In the genomic region with DNA sequence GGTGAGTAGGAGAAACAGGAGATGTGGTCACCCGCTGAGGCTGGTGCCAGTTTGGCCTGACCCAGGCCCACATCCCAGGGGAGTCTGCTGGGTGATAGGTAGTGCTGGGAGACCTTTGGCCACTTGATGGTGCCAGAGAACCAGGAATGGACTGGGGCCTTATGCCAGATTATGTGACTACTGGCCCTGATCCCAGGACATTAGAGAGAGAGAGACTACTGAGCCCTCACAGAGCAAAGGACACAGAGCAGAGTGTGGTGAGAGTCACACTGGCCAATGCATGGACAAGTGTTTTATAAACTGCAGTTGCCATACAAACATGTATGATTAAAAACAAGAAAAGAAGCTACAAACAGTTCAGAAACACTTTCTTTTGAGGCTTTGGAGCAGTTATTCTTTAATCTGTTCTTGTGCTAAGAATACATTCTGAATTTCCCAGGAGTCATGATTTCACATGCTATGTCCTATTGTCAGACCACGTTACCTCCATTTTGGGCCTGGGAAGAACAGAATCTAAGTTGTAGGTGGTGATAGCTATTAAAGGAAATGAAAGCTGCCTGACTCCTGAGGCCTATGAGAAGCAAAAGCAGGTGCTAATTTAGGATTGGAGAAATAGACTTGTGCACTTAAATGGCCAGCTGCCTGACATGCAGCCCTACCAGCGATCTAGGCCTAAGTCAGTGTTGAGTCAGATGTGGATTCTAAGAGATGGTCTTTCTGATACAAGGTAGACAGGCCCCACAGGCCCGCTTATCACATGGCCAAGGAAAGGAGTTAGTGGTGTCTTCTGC, we compare ENCODE assay signal across 9 cellular contexts. TPM values are rescaled to one million over a fixed set of nuclear protein-coding genes. Genes with fewer than 3 reads are reported as not detected.
DNase-seq lines count a peak whose midpoint lies in the region; ATAC-seq and TF ChIP-seq lines count a peak whose summit lies in the region.
"Had no signal": no experiment of that assay in that cellular context is flagged by ENCODE, and none has a peak within 500 bp of the region (broad histone marks: within the 10 kb centered on the region; RNA-seq: fewer than 3 reads in every experiment).

No MANE protein-coding gene starts in this region.

- H3K4me2 ChIP-seq in Loucy (ENCODE audit: low read depth, low read length, poor library complexity, severe bottlenecking) (no peak overlapping the region), smooth muscle cell (no peak overlapping the region)

- H3K9me2 ChIP-seq in Loucy (replicated peaks; ENCODE audit: low read depth, low read length) = no peaks in the 10 kb centered on the region

- TF ChIP-seq CTCF in Loucy (conservative IDR thresholded peaks at IDR 0.05; ENCODE audit: low read length) (peak; percentile 89), smooth muscle cell (IDR thresholded peaks at IDR 0.05; ENCODE audit: borderline replicate concordance, insufficient read depth, poor library complexity, severe bottlenecking) (peak; percentile 72)

- H3K9ac ChIP-seq in Loucy (ENCODE audit: low read depth, low read length, poor library complexity, severe bottlenecking) (no peak overlapping the region), smooth muscle cell (ENCODE audit: low read depth) (no peak overlapping the region)

- peak; percentile 7 to 17 for DNase-seq in activated CD4-positive, alpha-beta T cell treated with anti-CD3 and anti-CD28 coated beads for 24 hours (ENCODE audit: low read depth in 2 of 2)
- DNase-seq in activated CD4-positive, alpha-beta T cell treated with anti-CD3 and anti-CD28 coated beads for 1 hour = no peak
- DNase-seq in HEK293T (ENCODE audit: extremely low spot score) = peak; percentile 81
- DNase-seq in brain pericyte (ENCODE audit: low read depth, low spot score) = peak; percentile 22
- peak; percentile 91 for DNase-seq in iPS-NIHi7 (ENCODE audit: extremely low spot score)
- no peak for DNase-seq in smooth muscle cell (lab: John Stamatoyannopoulos, UW; ENCODE audit: unreplicated experiment)

- no peak overlapping the region for H2AFZ ChIP-seq in Loucy (ENCODE audit: low read length)
- no peak overlapping the region for H2AFZ ChIP-seq in smooth muscle cell (ENCODE audit: low read depth)

- H3K4me3 ChIP-seq in Loucy (ENCODE audit: low read length, poor library complexity, severe bottlenecking) (no peak overlapping the region), smooth muscle cell (no peak overlapping the region)
- H3K4me3 ChIP-seq: skin epidermis had no signal

- H3K36me3 ChIP-seq in Loucy (ENCODE audit: insufficient read depth, low read length) (no peaks in the 10 kb centered on the region), smooth muscle cell (ENCODE audit: low read depth) (no peaks in the 10 kb centered on the region)

- H3K79me2 ChIP-seq in Loucy (ENCODE audit: insufficient read depth, low read length) (no peaks in the 10 kb centered on the region), smooth muscle cell (ENCODE audit: low read depth) (no peaks in the 10 kb centered on the region)

- H3F3A ChIP-seq in Loucy (ENCODE audit: low read depth) = no peaks in the 10 kb centered on the region
- H3F3A ChIP-seq in smooth muscle cell (ENCODE audit: low read depth) = no peaks in the 10 kb centered on the region

- H4K20me1 ChIP-seq in Loucy (ENCODE audit: insufficient read depth, low read length, poor library complexity, severe bottlenecking) (no peaks in the 10 kb centered on the region), smooth muscle cell (ENCODE audit: low read depth) (no peaks in the 10 kb centered on the region)

- ATAC-seq in SK-N-SH treated with all-trans-retinoic acid at 6 μM for 48 hours = peak; percentile 99

- WGBS in smooth muscle cell (ENCODE audit: low lambda C conversion rate) = 83% methylated on average over 4 of the region's 4 CpGs

- POLR2A ChIA-PET in HEK293T (lab: Yijun Ruan, JAX) = interaction anchor here (1.6 kb wide), 1 partner anchor 164 kb away, joined by 7 read pairs; the partner anchor contains the start of genes NCBP1 and TSTD2

- H3K9me3 ChIP-seq in Loucy (ENCODE audit: insufficient read depth, low read depth, low read length) (no peaks in the 10 kb centered on the region), smooth muscle cell (replicated peaks; ENCODE audit: low read depth) (no peaks in the 10 kb centered on the region)

- CTCF ChIA-PET in HEK293T (lab: Yijun Ruan, JAX) = interaction anchor here (0.6 to 5.4 kb wide), 15 partner anchors 10 to 1600 kb away, joined by 3 to 55 read pairs (median 4); partner anchors contain the start of gene TMOD1

- no peak overlapping the region for H3K27ac ChIP-seq in smooth muscle cell (ENCODE audit: low read depth)
- H3K27ac ChIP-seq: skin epidermis had no signal

- H3K4me1 ChIP-seq in Loucy (ENCODE audit: insufficient read depth, low read length, poor library complexity, severe bottlenecking) (no peaks in the 10 kb centered on the region), smooth muscle cell (ENCODE audit: low read depth) (no peaks in the 10 kb centered on the region)

- H3K27me3 ChIP-seq in Loucy (ENCODE audit: insufficient read depth, low read length, poor library complexity, severe bottlenecking) = no peaks in the 10 kb centered on the region
- no peaks in the 10 kb centered on the region for H3K27me3 ChIP-seq in smooth muscle cell (ENCODE audit: low read depth)

TF ChIP-seq in HEK293T, 16 proteins besides CTCF, POLR2A, EP300 and RAD21:
- TF ChIP-seq ZNF384 (IDR thresholded peaks at IDR 0.05) (no peak), BHLHE40 (IDR thresholded peaks at IDR 0.05; ENCODE audit: borderline replicate concordance) (no peak), ARNT (IDR thresholded peaks at IDR 0.05) (no peak), SP1 (IDR thresholded peaks at IDR 0.05) (no peak), FOXK2 (IDR thresholded peaks at IDR 0.05) (no peak), FOXM1 (IDR thresholded peaks at IDR 0.05; ENCODE audit: borderline replicate concordance) (no peak), SUZ12 (IDR thresholded peaks at IDR 0.05) (no peak), NFRKB (IDR thresholded peaks at IDR 0.05) (no peak), ELF4 (IDR thresholded peaks at IDR 0.05) (no peak), LEF1 (IDR thresholded peaks at IDR 0.05; ENCODE audit: borderline replicate concordance) (no peak), L3MBTL2 (conservative IDR thresholded peaks at IDR 0.05) (no peak), CTBP1 (IDR thresholded peaks at IDR 0.05; ENCODE audit: borderline replicate concordance) (no peak), HDGF (IDR thresholded peaks at IDR 0.05; ENCODE audit: borderline replicate concordance) (no peak), FOXA1 (IDR thresholded peaks at IDR 0.05) (no peak), TARDBP (IDR thresholded peaks at IDR 0.05) (no peak)
- TF ChIP-seq, protein P1, sequence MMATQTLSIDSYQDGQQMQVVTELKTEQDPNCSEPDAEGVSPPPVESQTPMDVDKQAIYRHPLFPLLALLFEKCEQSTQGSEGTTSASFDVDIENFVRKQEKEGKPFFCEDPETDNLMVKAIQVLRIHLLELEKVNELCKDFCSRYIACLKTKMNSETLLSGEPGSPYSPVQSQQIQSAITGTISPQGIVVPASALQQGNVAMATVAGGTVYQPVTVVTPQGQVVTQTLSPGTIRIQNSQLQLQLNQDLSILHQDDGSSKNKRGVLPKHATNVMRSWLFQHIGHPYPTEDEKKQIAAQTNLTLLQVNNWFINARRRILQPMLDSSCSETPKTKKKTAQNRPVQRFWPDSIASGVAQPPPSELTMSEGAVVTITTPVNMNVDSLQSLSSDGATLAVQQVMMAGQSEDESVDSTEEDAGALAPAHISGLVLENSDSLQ (IDR thresholded peaks at IDR 0.05) = no peak

TF ChIP-seq in SK-N-SH treated with all-trans-retinoic acid at 6 μM for 48 hours, 23 proteins besides CTCF, POLR2A, EP300 and RAD21 (continues in another document):
- TF ChIP-seq TOX (CRISPR knock-in tag; IDR thresholded peaks at IDR 0.05; ENCODE audit: borderline replicate concordance) (no peak), ISL1 (CRISPR knock-in tag; IDR thresholded peaks at IDR 0.05) (no peak), ZNF565 (CRISPR knock-in tag; conservative IDR thresholded peaks at IDR 0.05; ENCODE audit: low read depth) (no peak), PPARA (CRISPR knock-in tag; IDR thresholded peaks at IDR 0.05; ENCODE audit: borderline replicate concordance) (no peak), ZNF70 (CRISPR knock-in tag; IDR thresholded peaks at IDR 0.05) (no peak), POU6F1 (CRISPR knock-in tag; IDR thresholded peaks at IDR 0.05; ENCODE audit: borderline replicate concordance, low read depth) (no peak), ZFP30 (CRISPR knock-in tag; IDR thresholded peaks at IDR 0.05) (no peak), ZC3H10 (CRISPR knock-in tag; IDR thresholded peaks at IDR 0.05) (no peak), ZFP3 (CRISPR knock-in tag; IDR thresholded peaks at IDR 0.05) (no peak)
- TF ChIP-seq, protein P2, sequence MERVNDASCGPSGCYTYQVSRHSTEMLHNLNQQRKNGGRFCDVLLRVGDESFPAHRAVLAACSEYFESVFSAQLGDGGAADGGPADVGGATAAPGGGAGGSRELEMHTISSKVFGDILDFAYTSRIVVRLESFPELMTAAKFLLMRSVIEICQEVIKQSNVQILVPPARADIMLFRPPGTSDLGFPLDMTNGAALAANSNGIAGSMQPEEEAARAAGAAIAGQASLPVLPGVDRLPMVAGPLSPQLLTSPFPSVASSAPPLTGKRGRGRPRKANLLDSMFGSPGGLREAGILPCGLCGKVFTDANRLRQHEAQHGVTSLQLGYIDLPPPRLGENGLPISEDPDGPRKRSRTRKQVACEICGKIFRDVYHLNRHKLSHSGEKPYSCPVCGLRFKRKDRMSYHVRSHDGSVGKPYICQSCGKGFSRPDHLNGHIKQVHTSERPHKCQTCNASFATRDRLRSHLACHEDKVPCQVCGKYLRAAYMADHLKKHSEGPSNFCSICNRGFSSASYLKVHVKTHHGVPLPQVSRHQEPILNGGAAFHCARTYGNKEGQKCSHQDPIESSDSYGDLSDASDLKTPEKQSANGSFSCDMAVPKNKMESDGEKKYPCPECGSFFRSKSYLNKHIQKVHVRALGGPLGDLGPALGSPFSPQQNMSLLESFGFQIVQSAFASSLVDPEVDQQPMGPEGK (CRISPR knock-in tag; IDR thresholded peaks at IDR 0.05; ENCODE audit: borderline replicate concordance) = no peak

RNA-seq across cellular contexts. Expression of gene TMOD1, which starts 32.6 kb away (rescaled TPM):
- total RNA-seq in smooth muscle cell = 0.09 and 0.18 TPM in 2 replicates
- polyA plus RNA-seq in smooth muscle cell = 0.19 and 0.22 TPM in 2 replicates

RNA-seq across cellular contexts. Expression of gene TDRD7, which starts 57.0 kb away (rescaled TPM):
- 3.4 and 4.8 TPM in 2 replicates for total RNA-seq in smooth muscle cell
- polyA plus RNA-seq in smooth muscle cell = 1.5 and 1.8 TPM in 2 replicates

Comparison
In these comparisons a context has a peak if more than half of its experiments do, and no peak if none do; other contexts are left out.
1. DNase-seq: peak in activated CD4-positive, alpha-beta T cell treated with anti-CD3 and anti-CD28 coated beads for 24 hours (2 of 2), HEK293T (single experiment), brain pericyte (single experiment) and iPS-NIHi7 (single experiment); none in activated CD4-positive, alpha-beta T cell treated with anti-CD3 and anti-CD28 coated beads for 1 hour (single experiment) and smooth muscle cell (single experiment).